Comparison of ENCODE assay signal across 1 cellular context in genomic region chr2:47361505-47362229, GRCh38. TPM values are rescaled to one million over a fixed set of nuclear protein-coding genes. Genes with fewer than 3 reads are reported as not detected.
"Had no signal": no experiment of that assay in that cellular context is flagged by ENCODE, and none has a peak within 500 bp of the region (broad histone marks: within the 10 kb centered on the region; RNA-seq: fewer than 3 reads in every experiment).

No MANE protein-coding gene starts in this region.

RNA-seq across cellular contexts. Expression of gene EPCAM, which starts 7.4 kb away (rescaled TPM):
- total RNA-seq: RPMI7951 had no signal
